In the genomic region with DNA sequence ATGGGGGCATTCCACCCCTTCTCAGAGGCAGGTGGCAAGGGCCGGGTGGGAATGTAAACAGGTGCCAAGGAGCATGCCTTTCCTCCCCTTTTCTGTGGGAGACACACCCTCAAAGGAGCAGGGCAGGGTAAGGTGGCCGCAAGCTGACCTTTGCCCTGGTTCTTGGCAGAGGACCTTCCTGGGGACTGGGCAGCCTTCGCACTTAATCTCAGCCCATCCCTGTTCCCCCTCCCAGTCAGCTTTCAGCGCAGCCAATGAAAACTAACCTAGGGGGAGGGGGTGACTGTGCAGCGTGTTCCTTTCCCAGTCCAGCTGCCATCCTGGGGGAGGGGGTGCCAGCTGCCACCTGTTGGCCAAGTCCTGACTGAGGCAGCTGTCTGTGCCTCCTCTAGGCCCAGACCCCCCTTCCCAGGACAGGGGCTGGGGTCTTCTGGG, we compare ENCODE assay signal across 8 cellular contexts. TPM values are rescaled to one million over a fixed set of nuclear protein-coding genes. Genes with fewer than 3 reads are reported as not detected.
DNase-seq lines count a peak whose midpoint lies in the region; ATAC-seq and TF ChIP-seq lines count a peak whose summit lies in the region.

No MANE protein-coding gene starts in this region.

- no peak for TF ChIP-seq POLR2A in esophagus muscularis mucosa (IDR thresholded peaks at IDR 0.05; ENCODE audit: low read depth)

- POLR2A ChIA-PET in Panc1 (lab: Charles Lee), result interaction anchor here (0.6 to 1.0 kb wide), 3 partner anchors 18 to 154 kb away, joined by 3 to 14 read pairs (median 3); partner anchors contain the start of gene NEK8
- POLR2A ChIA-PET in GM10248 (lab: Yijun Ruan, JAX), result interaction anchor here (4.4 kb wide), 1 partner anchor 19 kb away, joined by 42 read pairs; the partner anchor contains the start of genes NEK8 and TLCD1

- ATAC-seq in Panc1 (no peak), HG02973 (IDR thresholded peaks at IDR 0.05; ENCODE audit: unreplicated experiment) (no peak)

- WGBS in esophagus muscularis mucosa, result 66% methylated on average over 5 of the region's 5 CpGs

- in situ Hi-C loops in Panc1 (cut with HindIII; ENCODE audit: low pct_unique_long_range_greater_than_20kb, low sequenced_read_pairs), result no loop called here

- H3K36me3 ChIP-seq in Panc1 (ENCODE audit: control insufficient read depth, insufficient read depth, low read length) (no peaks in the 10 kb centered on the region; the same call in none of the 2 replicates), esophagus muscularis mucosa (peaks cover 0 to 28% (median 23%) of the 10 kb centered on the region in 4 donors)

- H3K27me3 ChIP-seq in Panc1 (ENCODE audit: control insufficient read depth, insufficient read depth, low read length) (no peaks in the 10 kb centered on the region), esophagus muscularis mucosa (no peaks in the 10 kb centered on the region)

- BruUV-seq in Panc1 (replicated peaks; lab: Mats Ljungman, UMichigan), result no TSS peak

- H3K4me3 ChIP-seq in Panc1 (ENCODE audit: low read depth in 2 of 2, low read length in 2 of 2), result peak overlapping the region; percentile 89 to 99
- no peak overlapping the region for H3K4me3 ChIP-seq in esophagus muscularis mucosa

- no peak for TF ChIP-seq EP300 in esophagus muscularis mucosa (IDR thresholded peaks at IDR 0.05)

- no peaks in the 10 kb centered on the region for H3K9me3 ChIP-seq in Panc1 (ENCODE audit: control insufficient read depth, insufficient read depth, low read depth, low read length)
- no peaks in the 10 kb centered on the region for H3K9me3 ChIP-seq in esophagus muscularis mucosa

- peak; percentile 20 to 59 for DNase-seq in NCI-H2081 (lab: John Stamatoyannopoulos, UW)
- no peak for DNase-seq in NCI-H2081 treated with DMSO at 0.1 percent for 48 hours (lab: John Stamatoyannopoulos, UW)
- DNase-seq in Panc1 (ENCODE audit: low read depth, low spot score), result no peak
- no peak for DNase-seq in esophagus muscularis mucosa (ENCODE audit: extremely low spot score)
- peak; percentile 30 for DNase-seq in posterior vena cava (ENCODE audit: low spot score)
- DNase-seq in GM10248 (ENCODE audit: extremely low spot score), result no peak
- no peak for DNase-seq in effector CD4-positive, alpha-beta T cell

- peak overlapping the region; percentile 99 for H3K27ac ChIP-seq in Panc1 (ENCODE audit: low read length)
- H3K27ac ChIP-seq in esophagus muscularis mucosa (replicated peaks in 1 of 4), result peak overlapping the region; percentile 37 to 95 (median 90)

- intact Hi-C loops in Panc1 (cut with micrococcal nuclease; ENCODE audit: unreplicated experiment), result no loop called here
- intact Hi-C loops in esophagus muscularis mucosa (cut with DNase I), result no loop called here
- intact Hi-C loops in posterior vena cava (cut with DNase I), result no loop called here

- no peak for TF ChIP-seq CTCF in Panc1 (IDR thresholded peaks at IDR 0.05)
- no peak for TF ChIP-seq CTCF in esophagus muscularis mucosa (IDR thresholded peaks at IDR 0.05)
- no peak for TF ChIP-seq CTCF in GM10248 (IDR thresholded peaks at IDR 0.05; ENCODE audit: control extremely low read depth, extremely low read depth, low read depth, missing control alignments)

- CTCF ChIA-PET in Panc1 (lab: Charles Lee), result interaction anchor here (0.6 to 8.4 kb wide), 2 partner anchors 19 to 97 kb away, joined by 3 to 123 read pairs; partner anchors contain the start of genes NEK8 and TLCD1
- CTCF ChIA-PET in GM10248 (lab: Yijun Ruan, JAX), result interaction anchor here (1.0 to 16.2 kb wide), 6 partner anchors 16 to 156 kb away, joined by 3 to 472 read pairs (median 4); partner anchors contain the start of genes DHRS13, NEK8, RPL23A and TLCD1

- peaks cover 60% of the 10 kb centered on the region for H3K4me1 ChIP-seq in Panc1 (ENCODE audit: control insufficient read depth, insufficient read depth, low read length)
- H3K4me1 ChIP-seq in esophagus muscularis mucosa, result peaks cover 45 to 69% (median 62%) of the 10 kb centered on the region in 4 donors

RNA-seq across cellular contexts. Expression of gene TRAF4, which starts 2.8 kb away (rescaled TPM):
- total RNA-seq in Panc1 (2021; ENCODE audit: unreplicated experiment), result 108 TPM
- polyA plus RNA-seq in Panc1 (2012; ENCODE audit: insufficient read length), result 83.8 TPM
- total RNA-seq in esophagus muscularis mucosa, result 10 to 100 TPM in 2 of 4 donors, 1 to 10 TPM in 2; 4.6 to 12.6 (median 10.6) TPM
- total RNA-seq in posterior vena cava, result 10 to 100 TPM; 10.2 to 10.8 TPM

RNA-seq across cellular contexts. Expression of gene NEK8, which starts 18.0 kb away (rescaled TPM):
- total RNA-seq in Panc1 (2021; ENCODE audit: unreplicated experiment) (11.9 TPM), esophagus muscularis mucosa (1 to 10 TPM in 3 of 4 donors, under 1 TPM in 1; 0.83 to 2.1 (median 1.6) TPM), posterior vena cava (1 to 10 TPM; 2.3 TPM)
- 9.1 TPM for polyA plus RNA-seq in Panc1 (2012; ENCODE audit: insufficient read length)

RNA-seq across cellular contexts. Expression of gene TLCD1, which starts 20.6 kb away (rescaled TPM):
- total RNA-seq in Panc1 (2021; ENCODE audit: unreplicated experiment) (55.7 TPM), esophagus muscularis mucosa (1 to 10 TPM in 3 of 4 donors, not detected in 1; 1.0 to 1.5 (median 1.3) TPM), posterior vena cava (1 to 10 TPM; 2.2 to 3.1 TPM)
- 52.2 TPM for polyA plus RNA-seq in Panc1 (2012; ENCODE audit: insufficient read length)

RNA-seq across cellular contexts. Expression of gene RPL23A, which starts 26.8 kb away (rescaled TPM):
- total RNA-seq in Panc1 (2021; ENCODE audit: unreplicated experiment) (1,475 TPM), esophagus muscularis mucosa (100 to 1,000 TPM; 378 to 728 (median 558) TPM), posterior vena cava (100 to 1,000 TPM; 981 to 999 TPM)
- 1,113 TPM for polyA plus RNA-seq in Panc1 (2012; ENCODE audit: insufficient read length)

RNA-seq across cellular contexts. Expression of gene RAB34, which starts 29.0 kb away (rescaled TPM):
- total RNA-seq in Panc1 (2021; ENCODE audit: unreplicated experiment) (284 TPM), esophagus muscularis mucosa (100 to 1,000 TPM; 147 to 216 (median 202) TPM), posterior vena cava (10 to 100 TPM; 75.0 to 90.2 TPM)
- polyA plus RNA-seq in Panc1 (2012; ENCODE audit: insufficient read length), result 260 TPM

Comparison
In these comparisons a context has a peak if more than half of its experiments do, and no peak if none do; other contexts are left out.
1. DNase-seq: peak in NCI-H2081 (2 of 2) and posterior vena cava (single experiment); none in NCI-H2081 treated with DMSO at 0.1 percent for 48 hours (single experiment), Panc1 (single experiment), esophagus muscularis mucosa (single experiment), GM10248 (single experiment) and effector CD4-positive, alpha-beta T cell (single experiment).
2. H3K4me3 ChIP-seq: peak in Panc1 (2 of 2); none in esophagus muscularis mucosa (0 of 4).
3. RNA of gene TLCD1, which starts 20.6 kb away (total RNA-seq): 55.7 TPM in Panc1 (single experiment); 2.2 to 3.1 TPM in posterior vena cava and 1.0 to 1.5 TPM in esophagus muscularis mucosa; every median in the first group is over 10 times any median in the second.